10 cellular contexts compared by ENCODE assay signal in the genomic region with DNA sequence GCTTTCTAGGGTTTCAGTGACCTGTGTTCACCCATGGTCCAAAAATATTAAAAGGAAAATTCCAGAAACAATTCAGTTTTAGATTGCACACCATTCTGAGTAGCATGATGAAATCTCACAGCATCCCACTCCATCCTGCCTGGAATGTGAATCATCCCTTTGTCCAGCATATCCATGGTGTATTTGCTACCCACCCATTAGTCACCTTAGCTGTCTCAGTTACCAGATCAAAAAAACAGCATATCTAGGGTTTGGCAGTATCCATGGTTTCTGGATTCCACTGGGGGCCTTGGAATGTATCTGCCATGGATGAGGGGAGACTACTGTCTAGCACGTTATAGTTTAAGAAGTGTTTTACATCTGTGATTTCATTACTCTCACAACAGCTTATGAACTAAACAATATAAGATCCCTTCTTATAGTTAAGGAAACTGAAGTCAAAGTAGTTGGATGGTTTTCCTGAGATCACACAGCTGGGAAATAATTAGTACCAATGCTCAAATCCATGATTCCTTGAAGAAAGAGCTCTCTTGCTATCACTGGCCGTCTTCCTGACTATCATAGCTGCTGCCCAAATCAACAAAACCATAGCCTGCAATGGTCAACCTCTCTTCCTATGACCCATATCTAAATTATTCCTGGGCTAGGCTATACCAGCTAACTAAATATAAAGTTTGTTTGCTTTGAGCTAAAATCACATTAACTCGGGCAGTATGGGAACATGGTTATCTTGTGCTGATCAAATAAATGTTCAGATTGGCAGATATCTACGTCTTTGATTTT.
DNase-seq lines count a peak whose midpoint lies in the region; ATAC-seq, FAIRE-seq and TF ChIP-seq lines count a peak whose summit lies in the region.
"Had no signal": no experiment of that assay in that cellular context is flagged by ENCODE, and none has a peak within 500 bp of the region (broad histone marks: within the 10 kb centered on the region; RNA-seq: fewer than 3 reads in every experiment).

No MANE protein-coding gene starts in this region.

- ATAC-seq in upper lobe of left lung (ENCODE audit: low FRiP score in 2 of 2) = peak in 1 of 2 donors; percentile 5
- ATAC-seq in GM18868 (IDR thresholded peaks at IDR 0.05; ENCODE audit: unreplicated experiment) = no peak
- ATAC-seq: right lobe of liver; stimulated activated naive B cell treated with anti-CD40 and anti-IgM and Interleukin-4, amounts not matched to agents 10 μg/mL and 1 μg/mL and 100 μg/mL, for 72 hours had no signal

- H3K36me3 ChIP-seq in astrocyte (ENCODE audit: insufficient read depth, low read length) = peaks cover 83% of the 10 kb centered on the region
- H3K36me3 ChIP-seq in kidney epithelial cell (ENCODE audit: control insufficient read depth, insufficient read depth, low read length) = peaks cover 5% of the 10 kb centered on the region
- peaks cover 6 to 32% (median 14%) of the 10 kb centered on the region in 4 donors for H3K36me3 ChIP-seq in upper lobe of left lung

- H3K36me3 Mint-ChIP-seq in astrocyte (ENCODE audit: low read depth, unreplicated experiment) = peaks cover 68% of the 10 kb centered on the region
- H3K36me3 Mint-ChIP-seq: stimulated activated naive B cell treated with anti-CD40 and anti-IgM and Interleukin-4, amounts not matched to agents 10 μg/mL and 1 μg/mL and 100 μg/mL, for 72 hours had no signal

- H3K79me2 ChIP-seq in astrocyte (ENCODE audit: insufficient read depth, low read length) = peaks cover 25% of the 10 kb centered on the region

- H3K27me3 ChIP-seq in astrocyte (ENCODE audit: insufficient read depth, low read length) (no peaks in the 10 kb centered on the region), kidney epithelial cell (ENCODE audit: control insufficient read depth, insufficient read depth, low read length) (no peaks in the 10 kb centered on the region), upper lobe of left lung (no peaks in the 10 kb centered on the region)
- H3K27me3 ChIP-seq: right lobe of liver had no signal

- no peak for TF ChIP-seq POLR2A in upper lobe of left lung (IDR thresholded peaks at IDR 0.05)

- H4K20me1 ChIP-seq in astrocyte (ENCODE audit: insufficient read depth, low read length) = no peaks in the 10 kb centered on the region

- no peak for TF ChIP-seq EP300 in upper lobe of left lung (IDR thresholded peaks at IDR 0.05)

- H3K27ac ChIP-seq in astrocyte (ENCODE audit: low read depth, low read length) = peak overlapping the region; percentile 97
- H3K27ac ChIP-seq in upper lobe of left lung = peak overlapping the region in 3 of 4 donors; percentile 27 to 44 (median 40)
- H3K27ac ChIP-seq: right lobe of liver had no signal

- H3K4me3 ChIP-seq in astrocyte (ENCODE audit: insufficient read depth, low read depth, low read length) = no peak overlapping the region
- no peak overlapping the region for H3K4me3 ChIP-seq in kidney epithelial cell (ENCODE audit: low read depth, low read length)
- no peak overlapping the region for H3K4me3 ChIP-seq in upper lobe of left lung
- H3K4me3 ChIP-seq: right lobe of liver had no signal

- peak overlapping the region; percentile 96 for H3K27ac Mint-ChIP-seq in astrocyte (ENCODE audit: unreplicated experiment)
- H3K27ac Mint-ChIP-seq: stimulated activated naive B cell treated with anti-CD40 and anti-IgM and Interleukin-4, amounts not matched to agents 10 μg/mL and 1 μg/mL and 100 μg/mL, for 72 hours had no signal

- peak overlapping the region; percentile 46 for H3K4me2 ChIP-seq in astrocyte (ENCODE audit: low read length)

- peak overlapping the region; percentile 76 for H3K9ac ChIP-seq in astrocyte (ENCODE audit: low read length)

- peak overlapping the region; percentile 11 for H3K4me3 Mint-ChIP-seq in astrocyte (ENCODE audit: unreplicated experiment)
- H3K4me3 Mint-ChIP-seq: stimulated activated naive B cell treated with anti-CD40 and anti-IgM and Interleukin-4, amounts not matched to agents 10 μg/mL and 1 μg/mL and 100 μg/mL, for 72 hours had no signal

- H3K4me1 ChIP-seq in astrocyte (ENCODE audit: insufficient read depth, low read length) (peaks cover 41% of the 10 kb centered on the region), upper lobe of left lung (peaks cover 2 to 38% (median 30%) of the 10 kb centered on the region in 4 donors)
- H3K4me1 ChIP-seq: right lobe of liver had no signal

- 63 to 79% methylated on average over 4 of the region's 4 CpGs for WGBS in upper lobe of left lung, 2 donors

- H2AFZ ChIP-seq in astrocyte (ENCODE audit: low read depth, low read length) = no peak overlapping the region

- DNase-seq in HS-5 (ENCODE audit: low read depth) (peak; percentile 91), astrocyte (ENCODE audit: low read depth) (peak; percentile 99), kidney epithelial cell (ENCODE audit: low read depth) (peak; percentile 93), upper lobe of left lung (no peak), mesenteric fat pad (ENCODE audit: low spot score) (no peak), NCI-H2029 treated with DMSO at 0.1 percent for 48 hours (lab: John Stamatoyannopoulos, UW) (no peak)
- DNase-seq: right lobe of liver; stimulated activated naive B cell treated with anti-CD40 and anti-IgM and Interleukin-4, amounts not matched to agents 10 μg/mL and 1 μg/mL and 100 μg/mL, for 72 hours had no signal

- no peak for TF ChIP-seq CTCF in astrocyte (IDR thresholded peaks at IDR 0.05; ENCODE audit: insufficient read depth, low read depth, low read length)
- TF ChIP-seq CTCF in kidney epithelial cell (IDR thresholded peaks at IDR 0.05; ENCODE audit: insufficient read depth, low read length, poor library complexity, severe bottlenecking) = no peak
- no peak for TF ChIP-seq CTCF in upper lobe of left lung (IDR thresholded peaks at IDR 0.05)

- H3K9me3 Mint-ChIP-seq in astrocyte (ENCODE audit: unreplicated experiment) = no peaks in the 10 kb centered on the region
- H3K9me3 Mint-ChIP-seq: stimulated activated naive B cell treated with anti-CD40 and anti-IgM and Interleukin-4, amounts not matched to agents 10 μg/mL and 1 μg/mL and 100 μg/mL, for 72 hours had no signal

- H3K9me3 ChIP-seq in astrocyte (ENCODE audit: insufficient read depth, low read depth, low read length) = no peaks in the 10 kb centered on the region
- H3K9me3 ChIP-seq in upper lobe of left lung = no peaks in the 10 kb centered on the region
- H3K9me3 ChIP-seq: right lobe of liver had no signal

- FAIRE-seq in astrocyte (lab: Jason Lieb, UNC) = peak; percentile 98
- FAIRE-seq: TTC549 had no signal

- H3K27me3 Mint-ChIP-seq in astrocyte (ENCODE audit: low read depth, unreplicated experiment) = no peaks in the 10 kb centered on the region

- H3K4me1 Mint-ChIP-seq in astrocyte (ENCODE audit: low read depth, unreplicated experiment) = peaks cover 41% of the 10 kb centered on the region

Comparison
In these comparisons a context has a peak if more than half of its experiments do, and no peak if none do; other contexts are left out.
1. DNase-seq: peak in HS-5 (single experiment), astrocyte (single experiment) and kidney epithelial cell (single experiment); none in upper lobe of left lung (0 of 2), mesenteric fat pad (single experiment) and NCI-H2029 treated with DMSO at 0.1 percent for 48 hours (single experiment).